8 cellular contexts compared by ENCODE assay signal in the genomic region with DNA sequence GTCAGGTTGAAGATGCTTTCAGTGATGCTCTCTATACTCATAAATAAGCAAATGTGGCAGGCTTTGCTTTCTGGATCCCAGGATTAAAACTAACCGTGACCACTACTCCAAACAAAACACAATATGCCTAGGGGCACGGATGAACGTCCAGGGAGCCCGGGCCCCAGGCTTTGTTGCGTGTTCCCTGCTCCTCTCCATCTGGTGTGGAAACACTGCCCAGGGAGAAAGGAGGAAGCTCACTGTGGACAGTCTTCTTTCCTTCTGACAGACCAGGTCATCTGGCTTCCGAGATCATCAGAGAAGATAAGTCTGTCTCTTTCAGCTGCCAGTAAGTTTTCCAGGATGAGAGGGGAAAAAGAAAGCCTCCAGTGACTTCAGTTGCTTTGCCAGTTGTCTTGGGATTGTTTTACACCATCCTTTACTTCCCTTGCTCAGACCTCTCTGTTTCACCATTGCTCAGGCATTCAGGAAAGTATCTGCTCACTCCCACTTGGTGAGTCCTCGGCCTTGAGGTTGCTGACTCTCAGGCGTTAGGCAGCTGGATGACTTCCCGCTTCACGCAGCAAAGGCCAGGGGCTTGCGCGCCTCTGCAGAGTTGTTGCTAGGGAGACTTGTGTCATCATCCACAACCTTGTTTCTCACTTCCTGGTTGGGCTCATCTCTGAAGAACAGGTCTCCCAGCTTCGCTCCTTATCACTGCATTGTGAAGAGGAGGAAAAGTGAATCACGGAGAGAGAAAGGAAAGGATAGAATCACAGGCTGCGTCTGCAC. TPM values are rescaled to one million over a fixed set of nuclear protein-coding genes. Genes with fewer than 3 reads are reported as not detected.
DNase-seq lines count a peak whose midpoint lies in the region; ATAC-seq and TF ChIP-seq lines count a peak whose summit lies in the region.

No MANE protein-coding gene starts in this region.

- H3K27me3 ChIP-seq in fibroblast of lung (ENCODE audit: control insufficient read depth, insufficient read depth, low read length) (no peaks in the 10 kb centered on the region), osteoblast (ENCODE audit: insufficient read depth, low read length) (no peaks in the 10 kb centered on the region)

- no peak for ATAC-seq in HG03571 (IDR thresholded peaks at IDR 0.05; ENCODE audit: unreplicated experiment)

- DNase-seq in EH (ENCODE audit: low read depth) (peak; percentile 60), fibroblast of lung (ENCODE audit: low read depth in 2 of 2) (peak; percentile 46 to 96), osteoblast (ENCODE audit: insufficient read length, low spot score, missing footprints) (no peak), G401 (ENCODE audit: low spot score) (no peak), cerebellar nuclear complex (lab: John Stamatoyannopoulos, UW) (no peak), progenitor cell of endocrine pancreas (ENCODE audit: low spot score, unreplicated experiment) (no peak)

- no peaks in the 10 kb centered on the region for H3K79me2 ChIP-seq in fibroblast of lung (ENCODE audit: control insufficient read depth, insufficient read depth, low read length)
- no peaks in the 10 kb centered on the region for H3K79me2 ChIP-seq in osteoblast (ENCODE audit: insufficient read depth, low read length)

- no peaks in the 10 kb centered on the region for H3K9me3 Mint-ChIP-seq in progenitor cell of endocrine pancreas (ENCODE audit: low read depth)

- H3K27ac Mint-ChIP-seq in progenitor cell of endocrine pancreas: no peak overlapping the region

- H3K27ac ChIP-seq in fibroblast of lung (ENCODE audit: insufficient read depth, low read length) (peak overlapping the region; percentile 70), osteoblast (ENCODE audit: low read depth, low read length) (peak overlapping the region; percentile 88)

- H3K4me2 ChIP-seq in fibroblast of lung (ENCODE audit: extremely low read depth, insufficient read depth, low read length): no peak overlapping the region
- no peak overlapping the region for H3K4me2 ChIP-seq in osteoblast (ENCODE audit: insufficient read depth, low read length)

- H3K36me3 ChIP-seq in fibroblast of lung (ENCODE audit: control insufficient read depth, insufficient read depth, low read length) (no peaks in the 10 kb centered on the region), osteoblast (ENCODE audit: insufficient read depth, low read length) (peaks cover 22% of the 10 kb centered on the region)

- H3K4me3 ChIP-seq in fibroblast of lung (replicated peaks in 1 of 4; ENCODE audit: control extremely low read depth in 1 of 4, insufficient read depth in 1 of 4, low read depth in 3 of 4, low read length in 4 of 4): no peak overlapping the region
- no peak overlapping the region for H3K4me3 ChIP-seq in osteoblast (ENCODE audit: insufficient read depth, low read length)

- peaks cover 28% of the 10 kb centered on the region for H3K36me3 Mint-ChIP-seq in progenitor cell of endocrine pancreas (ENCODE audit: insufficient read depth)

- H3K9ac ChIP-seq in fibroblast of lung (ENCODE audit: insufficient read depth, low read length): no peak overlapping the region

- no peaks in the 10 kb centered on the region for H3K27me3 Mint-ChIP-seq in progenitor cell of endocrine pancreas

- H2AFZ ChIP-seq in fibroblast of lung (ENCODE audit: low read length) (no peak overlapping the region), osteoblast (ENCODE audit: low read length) (no peak overlapping the region)

- no peaks in the 10 kb centered on the region for H4K20me1 ChIP-seq in fibroblast of lung (ENCODE audit: control insufficient read depth, extremely low read depth, insufficient read depth, low read length)
- no peaks in the 10 kb centered on the region for H4K20me1 ChIP-seq in osteoblast (ENCODE audit: insufficient read depth, low read length)

- no peak overlapping the region for H3K4me3 Mint-ChIP-seq in progenitor cell of endocrine pancreas (ENCODE audit: low read depth)

- H3K4me1 ChIP-seq in fibroblast of lung (ENCODE audit: control insufficient read depth, extremely low read depth, insufficient read depth, low read length): peaks cover 10% of the 10 kb centered on the region
- H3K4me1 ChIP-seq in osteoblast (ENCODE audit: insufficient read depth, low read length): peaks cover 17% of the 10 kb centered on the region

- H3K4me1 Mint-ChIP-seq in progenitor cell of endocrine pancreas (ENCODE audit: low read depth): no peaks in the 10 kb centered on the region

- H3K9me3 ChIP-seq in fibroblast of lung (ENCODE audit: control insufficient read depth, insufficient read depth, low read depth, low read length): no peaks in the 10 kb centered on the region
- H3K9me3 ChIP-seq in osteoblast (ENCODE audit: low read depth, low read length): no peaks in the 10 kb centered on the region

- TF ChIP-seq CTCF in fibroblast of lung (conservative IDR thresholded peaks at IDR 0.05 in 1 of 2, IDR thresholded peaks at IDR 0.05 in 1 of 2; ENCODE audit: low read depth in 1 of 2, low read length in 2 of 2) (no peak), osteoblast (IDR thresholded peaks at IDR 0.05; ENCODE audit: extremely low read depth, low read depth, low read length) (no peak), progenitor cell of endocrine pancreas (IDR thresholded peaks at IDR 0.05; ENCODE audit: unreplicated experiment) (no peak)

- in situ Hi-C loops in G401 (cut with HindIII; ENCODE audit: low sequenced_read_pairs): no loop called here

TF ChIP-seq in PFSK-1, 5 proteins besides CTCF, POLR2A, EP300 and RAD21:
- TF ChIP-seq, protein P1, sequence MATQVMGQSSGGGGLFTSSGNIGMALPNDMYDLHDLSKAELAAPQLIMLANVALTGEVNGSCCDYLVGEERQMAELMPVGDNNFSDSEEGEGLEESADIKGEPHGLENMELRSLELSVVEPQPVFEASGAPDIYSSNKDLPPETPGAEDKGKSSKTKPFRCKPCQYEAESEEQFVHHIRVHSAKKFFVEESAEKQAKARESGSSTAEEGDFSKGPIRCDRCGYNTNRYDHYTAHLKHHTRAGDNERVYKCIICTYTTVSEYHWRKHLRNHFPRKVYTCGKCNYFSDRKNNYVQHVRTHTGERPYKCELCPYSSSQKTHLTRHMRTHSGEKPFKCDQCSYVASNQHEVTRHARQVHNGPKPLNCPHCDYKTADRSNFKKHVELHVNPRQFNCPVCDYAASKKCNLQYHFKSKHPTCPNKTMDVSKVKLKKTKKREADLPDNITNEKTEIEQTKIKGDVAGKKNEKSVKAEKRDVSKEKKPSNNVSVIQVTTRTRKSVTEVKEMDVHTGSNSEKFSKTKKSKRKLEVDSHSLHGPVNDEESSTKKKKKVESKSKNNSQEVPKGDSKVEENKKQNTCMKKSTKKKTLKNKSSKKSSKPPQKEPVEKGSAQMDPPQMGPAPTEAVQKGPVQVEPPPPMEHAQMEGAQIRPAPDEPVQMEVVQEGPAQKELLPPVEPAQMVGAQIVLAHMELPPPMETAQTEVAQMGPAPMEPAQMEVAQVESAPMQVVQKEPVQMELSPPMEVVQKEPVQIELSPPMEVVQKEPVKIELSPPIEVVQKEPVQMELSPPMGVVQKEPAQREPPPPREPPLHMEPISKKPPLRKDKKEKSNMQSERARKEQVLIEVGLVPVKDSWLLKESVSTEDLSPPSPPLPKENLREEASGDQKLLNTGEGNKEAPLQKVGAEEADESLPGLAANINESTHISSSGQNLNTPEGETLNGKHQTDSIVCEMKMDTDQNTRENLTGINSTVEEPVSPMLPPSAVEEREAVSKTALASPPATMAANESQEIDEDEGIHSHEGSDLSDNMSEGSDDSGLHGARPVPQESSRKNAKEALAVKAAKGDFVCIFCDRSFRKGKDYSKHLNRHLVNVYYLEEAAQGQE (IDR thresholded peaks at IDR 0.05; ENCODE audit: insufficient read depth in 1 of 2, low read depth in 2 of 2, low read length in 2 of 2): no peak
- TF ChIP-seq POLR2AphosphoS5 (IDR thresholded peaks at IDR 0.05; ENCODE audit: low read depth, low read length) (no peak), FOXP2 (optimal IDR thresholded peaks at IDR 0.05; ENCODE audit: borderline replicate concordance, extremely low read depth, extremely low read length, insufficient read depth) (peak; percentile 68), TAF1 (IDR thresholded peaks at IDR 0.05; ENCODE audit: borderline replicate concordance, insufficient read depth, low read length) (no peak), SIN3A (IDR thresholded peaks at IDR 0.05; ENCODE audit: borderline replicate concordance, insufficient read depth, low read length) (no peak)
TF ChIP-seq in PFSK-1: peak in this region for 1.

RNA-seq across cellular contexts. Expression of a gene that starts 20.6 kb away (rescaled TPM):
- polyA plus RNA-seq in PFSK-1 (2012; ENCODE audit: insufficient read length, low read depth): 173 TPM
- total RNA-seq in fibroblast of lung: 135 and 158 TPM in 2 replicates
- polyA plus RNA-seq in fibroblast of lung: 121 and 179 TPM in 2 replicates
- polyA plus RNA-seq in fibroblast of lung (2012): 286 and 450 TPM in 2 replicates
- polyA minus RNA-seq in fibroblast of lung (ENCODE audit: low replicate concordance): 297 and 415 TPM in 2 replicates
- 136 and 142 TPM in 2 replicates for total RNA-seq in osteoblast
- total RNA-seq in G401 (2014; rRNA removed; shearing (Covaris generic)): 266 and 357 TPM in 2 replicates
- 254 and 263 TPM in 2 replicates for total RNA-seq in progenitor cell of endocrine pancreas

RNA-seq across cellular contexts. Expression of a gene that starts 52.0 kb away (rescaled TPM):
- 6.9 TPM for polyA plus RNA-seq in PFSK-1 (2012; ENCODE audit: insufficient read length, low read depth)
- total RNA-seq in fibroblast of lung: 7.4 and 10.2 TPM in 2 replicates
- polyA plus RNA-seq in fibroblast of lung: 11.9 and 15.3 TPM in 2 replicates
- 17.1 and 26.7 TPM in 2 replicates for polyA plus RNA-seq in fibroblast of lung (2012)
- 5.3 and 6.1 TPM in 2 replicates for polyA minus RNA-seq in fibroblast of lung (ENCODE audit: low replicate concordance)
- total RNA-seq in osteoblast: 13.6 and 17.4 TPM in 2 replicates
- total RNA-seq in G401 (2014; rRNA removed; shearing (Covaris generic)): 11.0 and 14.3 TPM in 2 replicates
- 22.2 and 22.5 TPM in 2 replicates for total RNA-seq in progenitor cell of endocrine pancreas

Comparison
In these comparisons a context has a peak if more than half of its experiments do, and no peak if none do; other contexts are left out.
1. DNase-seq: peak in EH (single experiment) and fibroblast of lung (2 of 2); none in osteoblast (single experiment), G401 (single experiment), cerebellar nuclear complex (0 of 2) and progenitor cell of endocrine pancreas (single experiment).